Comparison of ENCODE assay signal across 8 cellular contexts in genomic region chr10:71694567-71694968, GRCh38. TPM values are rescaled to one million over a fixed set of nuclear protein-coding genes. Genes with fewer than 3 reads are reported as not detected.
DNase-seq lines count a peak whose midpoint lies in the region; ATAC-seq and TF ChIP-seq lines count a peak whose summit lies in the region.
"Had no signal": no experiment of that assay in that cellular context is flagged by ENCODE, and none has a peak within 500 bp of the region (broad histone marks: within the 10 kb centered on the region; RNA-seq: fewer than 3 reads in every experiment).

No MANE protein-coding gene starts in this region.

- TF ChIP-seq EP300 in transverse colon (IDR thresholded peaks at IDR 0.05; ENCODE audit: low read depth) = no peak

- H3K36me3 Mint-ChIP-seq in effector memory CD8-positive, alpha-beta T cell (ENCODE audit: insufficient read depth) = peaks cover 6% of the 10 kb centered on the region

- DNase-seq in OCI-LY7 (ENCODE audit: low spot score) = peak; percentile 95
- DNase-seq in effector memory CD8-positive, alpha-beta T cell = peak; percentile 23 to 29 (median 24)
- DNase-seq in transverse colon = peak; percentile 72
- no peak for DNase-seq in SW480 (ENCODE audit: low spot score)
- no peak for DNase-seq in DMS 273 treated with DMSO at 0.1 percent for 48 hours (lab: John Stamatoyannopoulos, UW)

- in situ Hi-C loops in transverse colon (cut with MboI; ENCODE audit: low pct_ligation_motif_present in 1 of 4, low pct_unique_long_range_greater_than_20kb in 1 of 4, low sequenced_read_pairs in 3 of 4) = no loop called here

- no peak for TF ChIP-seq POLR2A in transverse colon (IDR thresholded peaks at IDR 0.05)

- H3K9me3 ChIP-seq in OCI-LY7 (ENCODE audit: low read length) (0 out of 2 replicates have a peak, but pooled peaks cover 3% of the 10 kb centered on the region), transverse colon (no peaks in the 10 kb centered on the region)

- no TSS peak for BruUV-seq in OCI-LY7 (replicated peaks; lab: Mats Ljungman, UMichigan)

- POLR2A ChIA-PET in OCI-LY7 (lab: Charles Lee) = interaction anchor here (1.0 to 1.1 kb wide), 3 partner anchors 18 to 62 kb away, joined by 3 read pairs; no protein-coding TSS in a partner anchor

- peak overlapping the region; percentile 72 to 90 for H3K27ac Mint-ChIP-seq in effector memory CD8-positive, alpha-beta T cell

- H3K79me2 ChIP-seq in OCI-LY7 (ENCODE audit: insufficient read depth, low read depth, low read length) = no peaks in the 10 kb centered on the region

- H3K4me1 Mint-ChIP-seq in effector memory CD8-positive, alpha-beta T cell (ENCODE audit: low read depth in 2 of 2) = peaks cover 45 to 46% of the 10 kb centered on the region in 2 donors

- H4K20me1 ChIP-seq in OCI-LY7 (ENCODE audit: insufficient read depth, low read length) = no peaks in the 10 kb centered on the region

- H2AFZ ChIP-seq in OCI-LY7 (ENCODE audit: low read length) = no peak overlapping the region

- H3K9me2 ChIP-seq in OCI-LY7 (ENCODE audit: insufficient read depth, low read length) = no peaks in the 10 kb centered on the region

- peak overlapping the region; percentile 56 for H3K27ac ChIP-seq in OCI-LY7 (ENCODE audit: low read depth, low read length, poor library complexity, severe bottlenecking)
- peak overlapping the region; percentile 36 to 66 (median 52) for H3K27ac ChIP-seq in transverse colon

- H3K27me3 ChIP-seq in transverse colon = no peaks in the 10 kb centered on the region

- TF ChIP-seq CTCF in OCI-LY7 (conservative IDR thresholded peaks at IDR 0.05; ENCODE audit: low read length) (no peak), transverse colon (IDR thresholded peaks at IDR 0.05) (no peak)

- no peaks in the 10 kb centered on the region for H3K36me3 ChIP-seq in OCI-LY7 (ENCODE audit: insufficient read depth, low read length)
- no peaks in the 10 kb centered on the region for H3K36me3 ChIP-seq in transverse colon

- WGBS in transverse colon (ENCODE audit: low coverage in 1 of 2), 2 donors = 62% methylated on average over 10 of the region's 10 CpGs; no CpG with 5 or more reads in 1 of the 2 donors

- ATAC-seq in GM19043 (IDR thresholded peaks at IDR 0.05; ENCODE audit: low read depth, unreplicated experiment) (peak; percentile 79), HG02938 (IDR thresholded peaks at IDR 0.05; ENCODE audit: unreplicated experiment) (peak; percentile 84)
- ATAC-seq in effector memory CD8-positive, alpha-beta T cell (replicated peaks) = peak; percentile 44

- CTCF ChIA-PET in OCI-LY7 (lab: Charles Lee; ENCODE audit: unreplicated experiment) = interaction anchor here (0.5 to 1.6 kb wide), 5 partner anchors 9 to 79 kb away, joined by 3 to 6 read pairs (median 4); partner anchors contain the start of gene VSIR

- no peaks in the 10 kb centered on the region for H3K27me3 Mint-ChIP-seq in effector memory CD8-positive, alpha-beta T cell

- peak overlapping the region; percentile 76 to 77 for H3K4me3 Mint-ChIP-seq in effector memory CD8-positive, alpha-beta T cell

- intact Hi-C loops in OCI-LY7 (cut with micrococcal nuclease; ENCODE audit: unreplicated experiment) = loop anchor here (2.0 to 5.0 kb wide), 2 partner anchors 46 to 72 kb away; no protein-coding TSS in a partner anchor
- intact Hi-C loops in transverse colon (cut with DNase I; ENCODE audit: low total_unique reads) = loop anchor here (10.0 kb wide), 1 partner anchor 110 kb away; no protein-coding TSS in a partner anchor

- no peaks in the 10 kb centered on the region for H3K9me3 Mint-ChIP-seq in effector memory CD8-positive, alpha-beta T cell

- peak overlapping the region; percentile 17 for H3K4me3 ChIP-seq in OCI-LY7 (ENCODE audit: low read depth, low read length, poor library complexity, severe bottlenecking)
- H3K4me3 ChIP-seq in transverse colon = no peak overlapping the region

- peak overlapping the region; percentile 69 for H3K4me2 ChIP-seq in OCI-LY7 (ENCODE audit: low read length)

- H3K4me1 ChIP-seq in OCI-LY7 (ENCODE audit: insufficient read depth, low read length, poor library complexity, severe bottlenecking) = peaks cover 46% of the 10 kb centered on the region
- peaks cover 4 to 6% (median 5%) of the 10 kb centered on the region in 4 donors for H3K4me1 ChIP-seq in transverse colon

RNA-seq across cellular contexts. Expression of gene C10orf105, which starts 25.0 kb away (rescaled TPM):
- 0.09 TPM in 1 of 2 replicates, not detected in the other for total RNA-seq in OCI-LY7 (2014; rRNA removed; shearing (Covaris generic))
- total RNA-seq in OCI-LY7 (2022) (0.09 and 0.15 TPM in 2 replicates), transverse colon (under 1 TPM in 1 of 4 donors, not detected in 3; 0.16 TPM)
- total RNA-seq: skeletal muscle tissue had no signal

Comparison
In these comparisons a context has a peak if more than half of its experiments do, and no peak if none do; other contexts are left out.
1. DNase-seq: peak in OCI-LY7 (single experiment), effector memory CD8-positive, alpha-beta T cell (3 of 3) and transverse colon (single experiment); none in SW480 (single experiment) and DMS 273 treated with DMSO at 0.1 percent for 48 hours (single experiment).
2. Peak in every context shown above with its lines, with median percentiles within 50 percentile points of each other: ATAC-seq.